Comparison of ENCODE assay signal across 8 cellular contexts in the genomic region with DNA sequence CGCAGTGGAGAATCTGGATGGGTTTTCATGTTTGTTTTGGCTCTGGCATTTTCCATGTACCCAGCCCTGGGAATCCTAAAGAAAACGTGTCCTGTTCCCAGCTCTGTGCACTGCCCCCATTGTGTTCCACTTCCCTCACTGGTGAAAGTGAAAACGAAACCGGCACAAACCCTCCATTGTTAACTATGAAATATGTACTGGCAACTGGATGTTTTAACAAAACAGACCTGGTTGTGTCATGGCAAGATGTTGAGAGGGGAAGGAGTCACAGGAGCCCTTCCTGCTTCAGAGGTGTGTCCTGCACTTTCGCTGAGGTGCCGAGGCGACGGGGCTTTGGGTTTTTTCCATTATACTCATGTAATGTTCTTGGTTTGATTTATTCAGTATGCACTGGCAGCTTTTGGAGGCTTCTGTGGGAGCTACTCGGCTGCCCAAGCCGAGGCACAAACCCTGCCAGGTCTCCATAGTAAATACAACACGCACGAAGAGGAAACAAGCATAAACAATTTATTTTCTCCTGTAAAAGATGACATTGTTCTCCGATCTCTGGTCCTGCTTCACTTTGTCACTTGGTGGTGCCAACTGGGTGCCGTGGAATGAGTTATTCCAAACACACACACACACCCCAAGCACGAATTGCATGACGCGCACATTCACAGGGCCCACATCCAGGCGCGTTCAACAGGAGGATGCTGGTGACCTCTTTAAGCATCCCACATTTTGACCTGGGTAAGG.
DNase-seq lines count a peak whose midpoint lies in the region; ATAC-seq, FAIRE-seq and TF ChIP-seq lines count a peak whose summit lies in the region.

No MANE protein-coding gene starts in this region.

- ATAC-seq in HG03097 (IDR thresholded peaks at IDR 0.05; ENCODE audit: low FRiP score, unreplicated experiment) = peak; percentile 58

- no peak for TF ChIP-seq CTCF in RWPE1 (conservative IDR thresholded peaks at IDR 0.05; ENCODE audit: low read depth)

- no peak overlapping the region for H3K4me2 ChIP-seq in Karpas-422 (ENCODE audit: low read depth, low read length, poor library complexity, severe bottlenecking)

- CTCF ChIA-PET in RWPE1 (lab: Yijun Ruan, JAX) = interaction anchor here (0.9 to 1.0 kb wide), 2 partner anchors 115 to 294 kb away, joined by 3 read pairs; no protein-coding TSS in a partner anchor

- H3K36me3 ChIP-seq in adipocyte (ENCODE audit: control insufficient read depth, insufficient read depth, low read length, severe bottlenecking) (peaks cover 7% of the 10 kb centered on the region), Karpas-422 (ENCODE audit: insufficient read depth, low read length) (no peaks in the 10 kb centered on the region)

- peak overlapping the region; percentile 87 for H3K27ac ChIP-seq in RWPE1
- H3K27ac ChIP-seq in Karpas-422 (ENCODE audit: low read length) = no peak overlapping the region

- H2AFZ ChIP-seq in Karpas-422 (ENCODE audit: low read length) = no peak overlapping the region

- H3K9me3 ChIP-seq in adipocyte (ENCODE audit: control insufficient read depth, low read length) (no peaks in the 10 kb centered on the region), Karpas-422 (ENCODE audit: low read length) (no peaks in the 10 kb centered on the region)

- DNase-seq in GM18507 (ENCODE audit: extremely low spot score, insufficient read length, low read depth) (peak; percentile 18), RWPE1 (ENCODE audit: low spot score) (peak; percentile 79), adipocyte (ENCODE audit: low read depth) (peak; percentile 89), hippocampal formation (lab: John Stamatoyannopoulos, UW) (peak; percentile 77 to 78), Karpas-422 (no peak), retina (no peak)
- peak; percentile 28 for DNase-seq in stimulated activated CD4-positive, alpha-beta T cell treated with anti-CD3 and anti-CD28 coated beads, Interleukin-12 subunit alpha, Interleukin-12 subunit beta, amount 100 ng/mL, for 4 hours

- peak; percentile 73 for FAIRE-seq in GM18507 (lab: Jason Lieb, UNC)

- no peaks in the 10 kb centered on the region for H3K9me2 ChIP-seq in Karpas-422 (replicated peaks; ENCODE audit: insufficient read depth, low read length)

- H3K4me3 ChIP-seq in adipocyte (ENCODE audit: low read length) = peak overlapping the region; percentile 49
- no peak overlapping the region for H3K4me3 ChIP-seq in Karpas-422 (ENCODE audit: low read length)

- H3K4me1 ChIP-seq in adipocyte (ENCODE audit: control insufficient read depth, insufficient read depth, low read length) (peaks cover 7% of the 10 kb centered on the region), Karpas-422 (ENCODE audit: low read length) (peaks cover 11% of the 10 kb centered on the region)

- no peaks in the 10 kb centered on the region for H3K27me3 ChIP-seq in adipocyte (replicated peaks; ENCODE audit: control insufficient read depth, insufficient read depth, low read length)
- no peaks in the 10 kb centered on the region for H3K27me3 ChIP-seq in Karpas-422 (ENCODE audit: low read length)

- peaks cover 76% of the 10 kb centered on the region for H3K79me2 ChIP-seq in Karpas-422 (ENCODE audit: low read length)

- peak overlapping the region; percentile 31 for H3K9ac ChIP-seq in adipocyte (ENCODE audit: low read length)
- no peak overlapping the region for H3K9ac ChIP-seq in Karpas-422 (ENCODE audit: low read length)

- H4K20me1 ChIP-seq in Karpas-422 (ENCODE audit: insufficient read depth, low read depth, low read length) = no peaks in the 10 kb centered on the region

- POLR2A ChIA-PET in RWPE1 (lab: Yijun Ruan, JAX; ENCODE audit: low non-redundant PET) = no interaction called here

Comparison
In these comparisons a context has a peak if more than half of its experiments do, and no peak if none do; other contexts are left out.
1. DNase-seq: peak in GM18507 (single experiment), RWPE1 (single experiment), adipocyte (single experiment), hippocampal formation (2 of 2) and stimulated activated CD4-positive, alpha-beta T cell treated with anti-CD3 and anti-CD28 coated beads, Interleukin-12 subunit alpha, Interleukin-12 subunit beta, amount 100 ng/mL, for 4 hours (single experiment); none in Karpas-422 (single experiment) and retina (single experiment).